Comparison of ENCODE assay signal across 11 cellular contexts in the genomic region with DNA sequence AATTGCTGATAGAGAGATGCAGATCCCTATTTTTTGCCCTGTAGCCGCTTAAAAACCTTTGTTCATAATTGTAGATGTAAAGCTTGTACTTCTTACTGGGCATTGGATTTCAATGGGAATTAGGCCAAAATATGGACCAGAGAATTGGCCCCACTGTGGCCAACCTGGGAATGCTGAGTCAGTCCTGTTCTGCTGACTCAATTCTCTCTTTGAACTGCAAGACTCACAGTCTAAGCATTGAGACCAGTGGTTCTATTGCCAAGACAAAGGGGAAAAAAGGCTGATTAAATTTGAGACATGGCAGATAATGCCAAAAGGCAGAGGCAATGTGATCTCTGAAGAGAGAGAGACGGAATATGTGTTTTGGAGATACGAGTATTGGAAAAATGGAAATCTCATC.
DNase-seq lines count a peak whose midpoint lies in the region; ATAC-seq and TF ChIP-seq lines count a peak whose summit lies in the region.
"Had no signal": no experiment of that assay in that cellular context is flagged by ENCODE, and none has a peak within 500 bp of the region (broad histone marks: within the 10 kb centered on the region; RNA-seq: fewer than 3 reads in every experiment).

No MANE protein-coding gene starts in this region.

- H3K4me1 Mint-ChIP-seq in stimulated activated naive B cell treated with anti-CD40 and anti-IgM and Interleukin-4, amounts not matched to agents 10 μg/mL and 1 μg/mL and 100 μg/mL, for 72 hours = peaks cover 0 to 5% of the 10 kb centered on the region in 2 donors

- no peaks in the 10 kb centered on the region for H3K9me3 ChIP-seq in osteoblast (ENCODE audit: low read depth, low read length)
- H3K9me3 ChIP-seq: BE2C had no signal

- H2AFZ ChIP-seq in ACC112 (ENCODE audit: low read length, unreplicated experiment) (no peak overlapping the region), osteoblast (ENCODE audit: low read length) (no peak overlapping the region)

- H4K20me1 ChIP-seq in osteoblast (ENCODE audit: insufficient read depth, low read length) = peaks cover 3% of the 10 kb centered on the region

- H3K27me3 ChIP-seq in ACC112 (ENCODE audit: insufficient read depth, low read length) = no peaks in the 10 kb centered on the region
- H3K27me3 ChIP-seq in osteoblast (ENCODE audit: insufficient read depth, low read length) = no peaks in the 10 kb centered on the region
- H3K27me3 ChIP-seq: BE2C had no signal

- H3K27ac Mint-ChIP-seq in stimulated activated naive B cell treated with anti-CD40 and anti-IgM and Interleukin-4, amounts not matched to agents 10 μg/mL and 1 μg/mL and 100 μg/mL, for 72 hours = no peak overlapping the region

- H3K27ac ChIP-seq in ACC112 (ENCODE audit: low read depth, low read length) (peak overlapping the region; percentile 91), osteoblast (ENCODE audit: low read depth, low read length) (peak overlapping the region; percentile 95)

- H3K4me1 ChIP-seq in ACC112 (ENCODE audit: control insufficient read depth, insufficient read depth, low read length, unreplicated experiment) (peaks cover 63% of the 10 kb centered on the region), osteoblast (ENCODE audit: insufficient read depth, low read length) (peaks cover 46% of the 10 kb centered on the region)

- H3K4me3 ChIP-seq in ACC112 (ENCODE audit: low read depth, low read length) = peak overlapping the region; percentile 33
- H3K4me3 ChIP-seq in epithelial cell of esophagus (ENCODE audit: low read length) = no peak overlapping the region
- H3K4me3 ChIP-seq in osteoblast (ENCODE audit: insufficient read depth, low read length) = peak overlapping the region; percentile 50

- no peak for ATAC-seq in stimulated activated naive B cell treated with anti-CD40 and anti-IgM and Interleukin-4, amounts not matched to agents 10 μg/mL and 1 μg/mL and 100 μg/mL, for 72 hours (replicated peaks)

- H3K79me2 ChIP-seq in ACC112 (ENCODE audit: control insufficient read depth, insufficient read depth, low read length, unreplicated experiment) = no peaks in the 10 kb centered on the region
- H3K79me2 ChIP-seq in osteoblast (ENCODE audit: insufficient read depth, low read length) = no peaks in the 10 kb centered on the region

- DNase-seq in LHCN-M2 (ENCODE audit: low read depth) (peak; percentile 70), epithelial cell of esophagus (ENCODE audit: low read depth) (peak; percentile 35), osteoblast (ENCODE audit: insufficient read length, low spot score, missing footprints) (no peak), SHP77 (lab: John Stamatoyannopoulos, UW) (no peak), KG1 (lab: John Stamatoyannopoulos, UW) (no peak)
- DNase-seq in activated CD8-positive, alpha-beta memory T cell treated with anti-CD3 and anti-CD28 coated beads, Interleukin-2, amount 50 U/mL, for 4 hours = no peak
- DNase-seq in stimulated activated naive B cell treated with anti-CD40 and anti-IgM and Interleukin-4, amounts not matched to agents 10 μg/mL and 1 μg/mL and 100 μg/mL, for 72 hours = no peak
- DNase-seq: BE2C, NCI-H2107, T-helper 1 cell had no signal

- no peak overlapping the region for H3K4me3 Mint-ChIP-seq in stimulated activated naive B cell treated with anti-CD40 and anti-IgM and Interleukin-4, amounts not matched to agents 10 μg/mL and 1 μg/mL and 100 μg/mL, for 72 hours

- H3K36me3 ChIP-seq in ACC112 (ENCODE audit: insufficient read depth, low read length) = no peaks in the 10 kb centered on the region
- H3K36me3 ChIP-seq in osteoblast (ENCODE audit: insufficient read depth, low read length) = no peaks in the 10 kb centered on the region
- H3K36me3 ChIP-seq: BE2C had no signal

- H3K9me3 Mint-ChIP-seq in stimulated activated naive B cell treated with anti-CD40 and anti-IgM and Interleukin-4, amounts not matched to agents 10 μg/mL and 1 μg/mL and 100 μg/mL, for 72 hours = no peaks in the 10 kb centered on the region

- H3K27me3 Mint-ChIP-seq in stimulated activated naive B cell treated with anti-CD40 and anti-IgM and Interleukin-4, amounts not matched to agents 10 μg/mL and 1 μg/mL and 100 μg/mL, for 72 hours = peaks cover 11 to 12% of the 10 kb centered on the region in 2 donors

- no peaks in the 10 kb centered on the region for H3K36me3 Mint-ChIP-seq in stimulated activated naive B cell treated with anti-CD40 and anti-IgM and Interleukin-4, amounts not matched to agents 10 μg/mL and 1 μg/mL and 100 μg/mL, for 72 hours

- TF ChIP-seq CTCF in epithelial cell of esophagus (IDR thresholded peaks at IDR 0.05; ENCODE audit: insufficient read depth, low read depth, low read length, missing control alignments) (no peak), osteoblast (IDR thresholded peaks at IDR 0.05; ENCODE audit: extremely low read depth, low read depth, low read length) (no peak)

- H3K4me2 ChIP-seq in osteoblast (ENCODE audit: insufficient read depth, low read length) = peak overlapping the region; percentile 77

Comparison
In these comparisons a context has a peak if more than half of its experiments do, and no peak if none do; other contexts are left out.
1. DNase-seq: peak in LHCN-M2 (single experiment) and epithelial cell of esophagus (single experiment); none in osteoblast (single experiment), activated CD8-positive, alpha-beta memory T cell treated with anti-CD3 and anti-CD28 coated beads, Interleukin-2, amount 50 U/mL, for 4 hours (single experiment), stimulated activated naive B cell treated with anti-CD40 and anti-IgM and Interleukin-4, amounts not matched to agents 10 μg/mL and 1 μg/mL and 100 μg/mL, for 72 hours (single experiment), SHP77 (0 of 2) and KG1 (single experiment).